In the genomic region with DNA sequence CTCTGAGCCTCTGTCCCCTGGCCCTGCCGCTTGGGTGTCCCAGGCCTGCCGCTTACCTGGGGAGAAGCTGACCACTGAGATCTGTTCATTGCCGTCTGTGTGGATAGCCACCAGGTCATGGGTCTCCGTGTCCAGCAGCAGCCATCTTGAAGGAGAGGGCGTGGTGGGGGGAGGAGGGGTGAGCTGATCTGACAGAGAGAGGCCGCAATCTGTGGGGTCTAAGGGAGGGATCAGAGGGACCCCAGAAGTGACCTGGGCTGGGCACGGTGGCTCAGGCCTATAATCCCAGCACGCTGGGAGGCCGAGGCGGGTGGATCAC, we compare ENCODE assay signal across 15 cellular contexts. TPM values are rescaled to one million over a fixed set of nuclear protein-coding genes. Genes with fewer than 3 reads are reported as not detected.
A peak's percentile ranks its signal among the peaks of the same experiment; 100 is the strongest.
DNase-seq lines count a peak whose midpoint lies in the region; ATAC-seq and TF ChIP-seq lines count a peak whose summit lies in the region.
"Had no signal": no experiment of that assay in that cellular context is flagged by ENCODE, and none has a peak within 500 bp of the region (broad histone marks: within the 10 kb centered on the region; RNA-seq: fewer than 3 reads in every experiment).

No MANE protein-coding gene starts in this region.

- peaks cover 0 to 70% of the 10 kb centered on the region in 2 donors for H3K36me3 ChIP-seq in adrenal gland (replicated peaks in 1 of 2)
- H3K36me3 ChIP-seq in ovary = no peaks in the 10 kb centered on the region

- H3T11ph ChIP-seq in H9 (ENCODE audit: low read length) = no peak overlapping the region

- no peak overlapping the region for H4K8ac ChIP-seq in H9 (replicated peaks; ENCODE audit: insufficient read length, low read depth, low read length)

- H3K4me3 ChIP-seq in adrenal gland (no peak overlapping the region), iPS-11a (ENCODE audit: low read depth, low read length) (peak overlapping the region; percentile 65), ovary (no peak overlapping the region)
- H3K4me3 ChIP-seq: spleen had no signal

- no peak overlapping the region for H4K5ac ChIP-seq in H9 (ENCODE audit: insufficient read length, low read depth, low read length)

- TF ChIP-seq POLR2A in adrenal gland (IDR thresholded peaks at IDR 0.05) = no peak
- TF ChIP-seq POLR2A in ovary (IDR thresholded peaks at IDR 0.05) = no peak

- no peak overlapping the region for H2BK15ac ChIP-seq in H9 (ENCODE audit: low read depth, low read length)

- no peak overlapping the region for H2AFZ ChIP-seq in H9 (ENCODE audit: low read length)

- peak overlapping the region; percentile 56 for H3K18ac ChIP-seq in H9 (ENCODE audit: insufficient read length, low read depth, low read length)

- no peaks in the 10 kb centered on the region for H4K20me1 ChIP-seq in H9 (ENCODE audit: control insufficient read depth, insufficient read depth, insufficient read length)

- peak overlapping the region; percentile 84 for H3K14ac ChIP-seq in H9 (ENCODE audit: insufficient read depth, low read length)

- no peaks in the 10 kb centered on the region for H3K27me3 Mint-ChIP-seq in H9 (ENCODE audit: low read depth)

- peak overlapping the region; percentile 91 for H3K4me2 ChIP-seq in H9 (ENCODE audit: insufficient read depth, insufficient read length, low read length)

- TF ChIP-seq EP300 in ovary (IDR thresholded peaks at IDR 0.05) = no peak

- no peak for ATAC-seq in HG02970 (IDR thresholded peaks at IDR 0.05; ENCODE audit: low FRiP score, unreplicated experiment)
- no peak for ATAC-seq in HG02610 (IDR thresholded peaks at IDR 0.05; ENCODE audit: unreplicated experiment)

- H3K23ac ChIP-seq in H9 (ENCODE audit: insufficient read length, low read depth, low read length) = no peak overlapping the region

- WGBS in H9 (ENCODE audit: extremely low coverage, insufficient read length, low lambda C conversion rate) = no CpG with 5 or more reads among the region's 10 CpGs
- WGBS in adrenal gland, 4 donors = 76 to 90% (median 88%) methylated on average over 8 to 10 of the region's 10 CpGs
- WGBS in ovary, 3 donors = 69 to 79% (median 70%) methylated on average over 10 of the region's 10 CpGs

- H3K27ac ChIP-seq in H9 (ENCODE audit: insufficient read length, low read depth, low read length) = no peak overlapping the region
- peak overlapping the region in 3 of 5 donors; percentile 14 to 80 (median 79) for H3K27ac ChIP-seq in adrenal gland
- H3K27ac ChIP-seq in substantia nigra (ENCODE audit: low read depth, low read length, poor library complexity, severe bottlenecking) = peak overlapping the region; percentile 26
- H3K27ac ChIP-seq in ovary = no peak overlapping the region
- H3K27ac ChIP-seq: SK-N-MC had no signal

- H3K9me3 Mint-ChIP-seq in H9 = no peaks in the 10 kb centered on the region
- H3K9me3 Mint-ChIP-seq: activated naive CD4-positive, alpha-beta T cell treated with anti-CD3 and anti-CD28 coated beads, Interleukin-2, amount 50 U/mL, for 72 hours had no signal

- no peak overlapping the region for H4K91ac ChIP-seq in H9 (ENCODE audit: insufficient read length, low read depth, low read length)

- peak overlapping the region; percentile 10; the same call in 1 of the 2 replicates for H3K4ac ChIP-seq in H9 (ENCODE audit: low read depth, low read length)

- no peaks in the 10 kb centered on the region for H3K79me2 ChIP-seq in H9 (ENCODE audit: insufficient read depth, low read length)

- DNase-seq in H9 (peak; percentile 62), adrenal gland (no peak), substantia nigra (lab: John Stamatoyannopoulos, UW) (no peak), ovary (no peak)
- DNase-seq: AML-193, hippocampal formation had no signal

- intact Hi-C loops in adrenal gland (cut with DNase I) (no loop called here), ovary (cut with DNase I) (no loop called here)

- H2BK120ac ChIP-seq in H9 (ENCODE audit: low read depth, low read length, poor library complexity, severe bottlenecking) = no peak overlapping the region

- no peak overlapping the region for H3K56ac ChIP-seq in H9 (ENCODE audit: insufficient read length, low read depth, low read length)

- peak overlapping the region; percentile 78 to 95 for H3K4me3 Mint-ChIP-seq in H9

- no peak overlapping the region for H2AK5ac ChIP-seq in H9 (ENCODE audit: insufficient read length, low read length)

- H3K4me1 ChIP-seq in H9 (ENCODE audit: insufficient read depth, low read length) (no peaks in the 10 kb centered on the region), adrenal gland (replicated peaks in 1 of 2) (peaks cover 0 to 9% of the 10 kb centered on the region in 2 donors), ovary (ENCODE audit: insufficient read depth) (peaks cover 5% of the 10 kb centered on the region)

- H2BK5ac ChIP-seq in H9 (ENCODE audit: insufficient read length, low read length) = no peak overlapping the region

- H3K79me1 ChIP-seq in H9 (ENCODE audit: insufficient read depth, low read depth, low read length, poor library complexity, severe bottlenecking) = no peaks in the 10 kb centered on the region

- H3K9me3 ChIP-seq in H9 (ENCODE audit: control insufficient read depth, low read depth, low read length) (no peaks in the 10 kb centered on the region), adrenal gland (replicated peaks in 1 of 3) (no peaks in the 10 kb centered on the region), ovary (no peaks in the 10 kb centered on the region)
- H3K9me3 ChIP-seq: spleen had no signal

- peaks cover 5 to 23% of the 10 kb centered on the region in 2 experiments; a peak in 3 of 4 replicates for H3K4me1 Mint-ChIP-seq in H9

- H3K23me2 ChIP-seq in H9 (ENCODE audit: insufficient read length, low read depth, low read length, poor library complexity, severe bottlenecking) = peaks cover 6% of the 10 kb centered on the region

- H3K27me3 ChIP-seq in H9 (ENCODE audit: insufficient read depth, low read length) (no peaks in the 10 kb centered on the region), adrenal gland (no peaks in the 10 kb centered on the region), ovary (no peaks in the 10 kb centered on the region)
- H3K27me3 ChIP-seq: spleen had no signal

- peak overlapping the region; percentile 52 for H3K9ac ChIP-seq in H9 (ENCODE audit: extremely low read depth, insufficient read length, low read length)

- peaks cover 7 to 44% (median 38%) of the 10 kb centered on the region in 3 experiments; a peak in 6 of 7 replicates for H3K36me3 Mint-ChIP-seq in H9 (ENCODE audit: insufficient read depth in 1 of 3, low read depth in 3 of 3)

- H2BK20ac ChIP-seq in H9 (ENCODE audit: low read depth, low read length, poor library complexity, severe bottlenecking) = no peak overlapping the region

- peak overlapping the region; percentile 82 to 97 (median 91); a peak in 6 of 7 replicates for H3K27ac Mint-ChIP-seq in H9

- no peak overlapping the region for H2BK12ac ChIP-seq in H9 (ENCODE audit: insufficient read length, low read depth, low read length)

- TF ChIP-seq CTCF in H9 (conservative IDR thresholded peaks at IDR 0.05) (no peak), adrenal gland (IDR thresholded peaks at IDR 0.05) (no peak), ovary (IDR thresholded peaks at IDR 0.05) (no peak)

RNA-seq across cellular contexts. Expression of a gene that starts 14.7 kb away (rescaled TPM):
- 0.07 TPM in 1 of 2 replicates, not detected in the other for total RNA-seq in H9 (2021)
- 1 to 10 TPM; 1.6 to 7.8 (median 3.6) TPM for total RNA-seq in adrenal gland
- polyA plus RNA-seq in adrenal gland = 10 to 100 TPM in 1 of 3 donors, 1 to 10 TPM in 2; 7.6 to 11.3 (median 9.6) TPM
- total RNA-seq in ovary = 1 to 10 TPM in 5 of 7 donors, under 1 TPM in 2; 0.60 to 4.5 (median 2.4) TPM
- polyA plus RNA-seq in ovary = 10 to 100 TPM in 1 of 2 donors, 1 to 10 TPM in 1; 3.0 to 11.9 TPM
- total RNA-seq: H4, neural crest cell, renal cortical epithelial cell had no signal

RNA-seq across cellular contexts. Expression of a gene that starts 22.5 kb away (rescaled TPM):
- total RNA-seq in H9 (2021) (19.1 and 22.6 TPM in 2 replicates), adrenal gland (100 to 1,000 TPM in 4 of 8 donors, 10 to 100 TPM in 4; 65.4 to 139 (median 97.4) TPM), ovary (10 to 100 TPM in 6 of 7 donors, 1 to 10 TPM in 1; 9.9 to 25.0 (median 14.4) TPM)
- polyA plus RNA-seq in adrenal gland (10 to 100 TPM; 22.8 to 88.9 (median 78.9) TPM), ovary (10 to 100 TPM; 13.1 to 16.3 TPM)

RNA-seq across cellular contexts. Expression of a gene that starts 32.1 kb away (rescaled TPM):
- 13.0 and 14.7 TPM in 2 replicates for total RNA-seq in H9 (2021)
- total RNA-seq in adrenal gland = 10 to 100 TPM in 7 of 8 donors, 1 to 10 TPM in 1; 7.5 to 34.1 (median 17.4) TPM
- 10 to 100 TPM in 1 of 3 donors, 1 to 10 TPM in 2; 4.3 to 19.7 (median 7.3) TPM for polyA plus RNA-seq in adrenal gland
- 10 to 100 TPM in 4 of 7 donors, 1 to 10 TPM in 3; 2.0 to 16.6 (median 12.3) TPM for total RNA-seq in ovary
- polyA plus RNA-seq in ovary = 1 to 10 TPM; 3.3 to 8.9 TPM

RNA-seq across cellular contexts. Expression of a gene that starts 51.4 kb away (rescaled TPM):
- 0.55 and 0.61 TPM in 2 replicates for total RNA-seq in H9 (2021)
- total RNA-seq in adrenal gland = under 1 TPM in 5 of 8 donors, not detected in 3; 0.28 to 0.94 (median 0.53) TPM
- polyA plus RNA-seq in adrenal gland = 1 to 10 TPM in 1 of 3 donors, under 1 TPM in 1, not detected in 1; 0.80 to 1.8 TPM
- total RNA-seq in ovary = 1 to 10 TPM in 1 of 7 donors, under 1 TPM in 3, not detected in 3; 0.20 to 1.6 (median 0.59) TPM
- under 1 TPM; 0.02 to 0.33 TPM for polyA plus RNA-seq in ovary
- total RNA-seq: H4 had no signal

Comparison
In these comparisons a context has a peak if more than half of its experiments do, and no peak if none do; other contexts are left out.
1. H3K27ac ChIP-seq: peak in adrenal gland (3 of 5) and substantia nigra (single experiment); none in H9 (single experiment) and ovary (0 of 2).